18 cellular contexts compared by ENCODE assay signal in genomic region chr3:188269040-188269439, GRCh38.
DNase-seq lines count a peak whose midpoint lies in the region; ATAC-seq and TF ChIP-seq lines count a peak whose summit lies in the region.
"Had no signal": no experiment of that assay in that cellular context is flagged by ENCODE, and none has a peak within 500 bp of the region (broad histone marks: within the 10 kb centered on the region; RNA-seq: fewer than 3 reads in every experiment).

No MANE protein-coding gene starts in this region.

- peaks cover 22% of the 10 kb centered on the region for H3K4me1 Mint-ChIP-seq in MCF 10A (ENCODE audit: insufficient read depth, unreplicated experiment)

- TF ChIP-seq EP300 in transverse colon (IDR thresholded peaks at IDR 0.05; ENCODE audit: low read depth): no peak

- CTCF ChIA-PET in MCF 10A (lab: Yijun Ruan, JAX): interaction anchor here (0.6 to 1.2 kb wide), 5 partner anchors 32 to 529 kb away, joined by 3 to 4 read pairs (median 3); no protein-coding TSS in a partner anchor

- TF ChIP-seq CTCF in breast epithelium (IDR thresholded peaks at IDR 0.05): no peak
- no peak for TF ChIP-seq CTCF in MCF 10A (IDR thresholded peaks at IDR 0.05; ENCODE audit: unreplicated experiment)
- no peak for TF ChIP-seq CTCF in brain microvascular endothelial cell (IDR thresholded peaks at IDR 0.05; ENCODE audit: low read depth, low read length, missing control alignments)
- TF ChIP-seq CTCF in mucosa of descending colon (IDR thresholded peaks at IDR 0.05): no peak
- TF ChIP-seq CTCF in transverse colon (IDR thresholded peaks at IDR 0.05): no peak

- no peak overlapping the region for H3K4me3 Mint-ChIP-seq in MCF 10A (ENCODE audit: unreplicated experiment)
- H3K4me3 Mint-ChIP-seq: CD4-positive, alpha-beta T cell had no signal

- in situ Hi-C loops in brain microvascular endothelial cell (cut with HindIII; ENCODE audit: low pct_ligation_motif_present, low sequenced_read_pairs) (no loop called here), transverse colon (cut with MboI; ENCODE audit: low pct_ligation_motif_present in 1 of 4, low pct_unique_long_range_greater_than_20kb in 1 of 4, low sequenced_read_pairs in 3 of 4) (no loop called here)

- 26 to 39% methylated on average over 4 of the region's 4 CpGs for WGBS in transverse colon (ENCODE audit: low coverage in 1 of 2), 2 donors

- H3K27ac Mint-ChIP-seq in MCF 10A (ENCODE audit: low read depth, unreplicated experiment): no peak overlapping the region
- H3K27ac Mint-ChIP-seq: CD4-positive, alpha-beta T cell had no signal

- no peak overlapping the region for H3K4me3 ChIP-seq in breast epithelium
- H3K4me3 ChIP-seq in brain microvascular endothelial cell (ENCODE audit: low read depth, low read length): no peak overlapping the region
- no peak overlapping the region for H3K4me3 ChIP-seq in mucosa of descending colon
- H3K4me3 ChIP-seq in transverse colon: no peak overlapping the region

- H3K9me3 ChIP-seq in breast epithelium: no peaks in the 10 kb centered on the region
- no peaks in the 10 kb centered on the region for H3K9me3 ChIP-seq in mucosa of descending colon
- H3K9me3 ChIP-seq in transverse colon: no peaks in the 10 kb centered on the region

- H3K36me3 ChIP-seq in breast epithelium: no peaks in the 10 kb centered on the region
- H3K36me3 ChIP-seq in brain microvascular endothelial cell (replicated peaks): no peaks in the 10 kb centered on the region
- no peaks in the 10 kb centered on the region for H3K36me3 ChIP-seq in mucosa of descending colon (ENCODE audit: low read depth)
- H3K36me3 ChIP-seq in transverse colon: no peaks in the 10 kb centered on the region

- H3K27me3 ChIP-seq in breast epithelium (no peaks in the 10 kb centered on the region), brain microvascular endothelial cell (replicated peaks) (no peaks in the 10 kb centered on the region), transverse colon (no peaks in the 10 kb centered on the region)

- no peaks in the 10 kb centered on the region for H3K9me3 Mint-ChIP-seq in MCF 10A (ENCODE audit: unreplicated experiment)
- H3K9me3 Mint-ChIP-seq: CD4-positive, alpha-beta T cell had no signal

- H3K27me3 Mint-ChIP-seq in MCF 10A (ENCODE audit: insufficient read depth, unreplicated experiment): no peaks in the 10 kb centered on the region
- H3K27me3 Mint-ChIP-seq: CD4-positive, alpha-beta T cell had no signal

- H3K4me1 ChIP-seq in breast epithelium (peaks cover 7 to 14% of the 10 kb centered on the region in 2 donors), mucosa of descending colon (ENCODE audit: low read depth) (peaks cover 49% of the 10 kb centered on the region), transverse colon (peaks cover 42 to 92% (median 71%) of the 10 kb centered on the region in 4 donors)

- ATAC-seq in mucosa of descending colon (peak; percentile 81), GM18511 (IDR thresholded peaks at IDR 0.05; ENCODE audit: unreplicated experiment) (no peak)

- intact Hi-C loops in breast epithelium (cut with DNase I; ENCODE audit: low total_unique reads): no loop called here
- intact Hi-C loops in MCF 10A (cut with micrococcal nuclease): loop anchor here (10.0 kb wide), 1 partner anchor 114 kb away; the partner anchor contains the start of gene LPP
- intact Hi-C loops in mucosa of descending colon (cut with DNase I, micrococcal nuclease): loop anchor here in 1 of 2 donors (10.0 kb wide), 1 partner anchor 524 kb away; the partner anchor contains the start of gene BCL6
- intact Hi-C loops in transverse colon (cut with DNase I; ENCODE audit: low total_unique reads): loop anchor here (5.0 to 10.0 kb wide), 2 partner anchors 74 to 527 kb away; no protein-coding TSS in a partner anchor

- DNase-seq in breast epithelium (ENCODE audit: low spot score in 2 of 2): no peak
- no peak for DNase-seq in MCF 10A (ENCODE audit: unreplicated experiment)
- DNase-seq in brain microvascular endothelial cell: no peak
- DNase-seq in mucosa of descending colon: no peak
- no peak for DNase-seq in transverse colon
- DNase-seq in islet precursor cell: no peak
- no peak for DNase-seq in COLO668 (lab: John Stamatoyannopoulos, UW; ENCODE audit: unreplicated experiment)
- DNase-seq: activated CD4-positive, alpha-beta T cell treated with anti-CD3 and anti-CD28 coated beads for 1 hour; activated gamma-delta T cell treated with Interleukin-2 at 50 U/mL for 16 hours; CD4-positive, alpha-beta T cell; cortex of kidney; DND-41; erythroblast; kidney; NK-92 treated with Interleukin-12 subunit alpha and Interleukin-12 subunit beta, amount 100 ng/mL, for 24 hours; occipital lobe; SHP77 had no signal

- H3K27ac ChIP-seq in breast epithelium: peak overlapping the region; percentile 68 to 80
- H3K27ac ChIP-seq in brain microvascular endothelial cell: peak overlapping the region; percentile 93
- H3K27ac ChIP-seq in transverse colon: peak overlapping the region; percentile 82 to 90 (median 86)

- POLR2A ChIA-PET in MCF 10A (lab: Yijun Ruan, JAX): interaction anchor here (0.6 to 1.5 kb wide), 4 partner anchors 18 to 404 kb away, joined by 3 to 4 read pairs (median 3); no protein-coding TSS in a partner anchor

- peaks cover 11% of the 10 kb centered on the region for H3K36me3 Mint-ChIP-seq in MCF 10A (ENCODE audit: insufficient read depth, unreplicated experiment)

- no peak for TF ChIP-seq POLR2A in breast epithelium (IDR thresholded peaks at IDR 0.05)
- no peak for TF ChIP-seq POLR2A in transverse colon (IDR thresholded peaks at IDR 0.05)

- BruUV-seq in MCF 10A (replicated peaks; lab: Mats Ljungman, UMichigan): no TSS peak
